ENCODE assay signal across 17 cellular contexts in the genomic region with DNA sequence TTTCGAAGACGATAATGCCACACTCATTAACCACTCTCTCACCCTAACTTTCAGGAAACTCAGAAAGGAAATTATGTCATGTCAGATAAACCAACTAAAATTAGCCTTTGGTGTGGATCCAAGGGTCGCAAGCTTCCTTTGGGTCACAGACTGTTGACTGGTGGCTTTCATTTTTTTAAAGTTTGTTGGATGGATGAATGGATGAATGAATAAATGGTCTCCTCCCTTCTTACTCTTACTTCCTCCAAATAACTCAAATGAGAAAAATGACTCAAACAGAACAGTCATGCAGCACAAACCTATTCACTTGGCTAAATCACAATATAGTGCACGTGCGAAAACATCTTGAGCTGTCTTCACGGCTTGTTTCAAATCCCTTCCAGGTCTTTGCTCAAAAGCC.
DNase-seq lines count a peak whose midpoint lies in the region; ATAC-seq, FAIRE-seq and TF ChIP-seq lines count a peak whose summit lies in the region.
"Had no signal": no experiment of that assay in that cellular context is flagged by ENCODE, and none has a peak within 500 bp of the region (broad histone marks: within the 10 kb centered on the region; RNA-seq: fewer than 3 reads in every experiment).

No MANE protein-coding gene starts in this region.

- no peaks in the 10 kb centered on the region for H3K79me2 ChIP-seq in OCI-LY7 (ENCODE audit: insufficient read depth, low read depth, low read length)

- ATAC-seq in heart left ventricle = peak in 3 of 4 donors; percentile 35 to 76 (median 70)
- no peak for ATAC-seq in Right ventricle myocardium superior (ENCODE audit: poor library complexity)
- no peak for ATAC-seq in HG03460 (IDR thresholded peaks at IDR 0.05; ENCODE audit: unreplicated experiment)
- ATAC-seq: CD8-positive, alpha-beta T cell; effector memory CD8-positive, alpha-beta T cell; upper lobe of right lung had no signal

- H3K9me3 ChIP-seq in heart left ventricle (no peaks in the 10 kb centered on the region), ascending aorta (no peaks in the 10 kb centered on the region), kidney (ENCODE audit: control insufficient read depth in 1 of 2, low read length in 2 of 2) (no peaks in the 10 kb centered on the region), transverse colon (no peaks in the 10 kb centered on the region), OCI-LY7 (ENCODE audit: low read length) (no peaks in the 10 kb centered on the region)
- H3K9me3 ChIP-seq: prostate gland, upper lobe of right lung had no signal

- intact Hi-C loops in heart left ventricle (cut with DNase I) (no loop called here), Right ventricle myocardium superior (cut with DNase I) (no loop called here), ascending aorta (cut with DNase I) (no loop called here), kidney (cut with DNase I) (no loop called here), transverse colon (cut with DNase I; ENCODE audit: low total_unique reads) (no loop called here), OCI-LY7 (cut with micrococcal nuclease; ENCODE audit: unreplicated experiment) (no loop called here)

- H3K27me3 ChIP-seq in heart left ventricle = no peaks in the 10 kb centered on the region
- H3K27me3 ChIP-seq in ascending aorta = no peaks in the 10 kb centered on the region
- no peaks in the 10 kb centered on the region for H3K27me3 ChIP-seq in transverse colon
- H3K27me3 ChIP-seq: upper lobe of right lung had no signal

- no peak for TF ChIP-seq EP300 in transverse colon (IDR thresholded peaks at IDR 0.05; ENCODE audit: low read depth)

- no peaks in the 10 kb centered on the region for H4K20me1 ChIP-seq in OCI-LY7 (ENCODE audit: insufficient read depth, low read length)

- POLR2A ChIA-PET in OCI-LY7 (lab: Charles Lee) = no interaction called here

- no peak for TF ChIP-seq POLR2A in heart left ventricle (IDR thresholded peaks at IDR 0.05)
- TF ChIP-seq POLR2A in transverse colon (IDR thresholded peaks at IDR 0.05) = no peak

- DNase-seq in heart left ventricle (peak in 2 of 5 donors; percentile 56 to 61), Right ventricle myocardium superior (no peak), ascending aorta (ENCODE audit: low spot score in 2 of 2) (no peak), kidney (no peak), transverse colon (no peak), OCI-LY7 (ENCODE audit: low spot score) (no peak), NCI-H526 (lab: John Stamatoyannopoulos, UW) (no peak)
- DNase-seq: CD8-positive, alpha-beta T cell; effector memory CD8-positive, alpha-beta T cell; NCI-H1092; NCI-H2171; stimulated activated CD4-positive, alpha-beta T cell treated with anti-CD3 and anti-CD28 coated beads, Interleukin-2, amount 100 ng/mL, for 24 hours; upper lobe of right lung had no signal

- no peak overlapping the region for H3K4me3 ChIP-seq in heart left ventricle
- no peak overlapping the region for H3K4me3 ChIP-seq in ascending aorta
- H3K4me3 ChIP-seq in kidney (ENCODE audit: low read length in 2 of 2) = no peak overlapping the region
- H3K4me3 ChIP-seq in transverse colon = no peak overlapping the region
- no peak overlapping the region for H3K4me3 ChIP-seq in OCI-LY7 (ENCODE audit: low read depth, low read length, poor library complexity, severe bottlenecking)
- H3K4me3 ChIP-seq: prostate gland, upper lobe of right lung had no signal

- peak; percentile 88 for FAIRE-seq in kidney (lab: Jason Lieb, UNC)
- FAIRE-seq: A204.1, keratinocyte had no signal

- TF ChIP-seq CTCF in heart left ventricle (IDR thresholded peaks at IDR 0.05) = no peak
- no peak for TF ChIP-seq CTCF in ascending aorta (IDR thresholded peaks at IDR 0.05)
- no peak for TF ChIP-seq CTCF in kidney (IDR thresholded peaks at IDR 0.05; ENCODE audit: borderline replicate concordance, extremely low read depth, insufficient read depth)
- no peak for TF ChIP-seq CTCF in transverse colon (IDR thresholded peaks at IDR 0.05)
- no peak for TF ChIP-seq CTCF in OCI-LY7 (conservative IDR thresholded peaks at IDR 0.05; ENCODE audit: low read length)

- H3K4me1 ChIP-seq in heart left ventricle (peaks cover 0 to 40% (median 20%) of the 10 kb centered on the region in 12 donors), ascending aorta (peaks cover 9 to 14% of the 10 kb centered on the region in 2 donors), kidney (ENCODE audit: control insufficient read depth in 1 of 2, insufficient read depth in 1 of 2, low read depth in 1 of 2, low read length in 2 of 2) (peaks cover 11 to 19% of the 10 kb centered on the region in 2 donors), transverse colon (peaks cover 0 to 21% (median 7%) of the 10 kb centered on the region in 4 donors), OCI-LY7 (ENCODE audit: insufficient read depth, low read length, poor library complexity, severe bottlenecking) (no peaks in the 10 kb centered on the region)
- H3K4me1 ChIP-seq: prostate gland had no signal

- H3K27ac ChIP-seq in heart left ventricle (peak overlapping the region in 6 of 12 donors; percentile 15 to 84 (median 35)), ascending aorta (peak overlapping the region; percentile 94 to 96), kidney (ENCODE audit: low read depth in 2 of 2, low read length in 2 of 2) (peak overlapping the region; percentile 52 to 71), transverse colon (peak overlapping the region; percentile 20 to 89 (median 52)), OCI-LY7 (ENCODE audit: low read depth, low read length, poor library complexity, severe bottlenecking) (no peak overlapping the region)
- H3K27ac ChIP-seq: prostate gland, upper lobe of right lung had no signal

- no peak overlapping the region for H3K4me2 ChIP-seq in OCI-LY7 (ENCODE audit: low read length)

- WGBS in heart left ventricle, 4 donors = 18 to 29% (median 24%) methylated on average over 6 of the region's 6 CpGs
- WGBS in transverse colon (ENCODE audit: low coverage in 1 of 2), 2 donors = 26 to 30% methylated on average over 4 to 6 of the region's 6 CpGs

- H3K9ac ChIP-seq in kidney (ENCODE audit: low read length in 2 of 2) = no peak overlapping the region

- no peaks in the 10 kb centered on the region for H3K9me2 ChIP-seq in OCI-LY7 (ENCODE audit: insufficient read depth, low read length)

- H3K36me3 ChIP-seq in heart left ventricle (peaks cover 0 to 6% (median 0%) of the 10 kb centered on the region in 9 donors), ascending aorta (peaks cover 62 to 74% of the 10 kb centered on the region in 2 donors), kidney (ENCODE audit: control insufficient read depth in 1 of 2, insufficient read depth in 2 of 2, low read length in 2 of 2) (peaks cover 10 to 32% of the 10 kb centered on the region in 2 donors), transverse colon (peaks cover 0 to 19% (median 3%) of the 10 kb centered on the region in 4 donors), OCI-LY7 (ENCODE audit: insufficient read depth, low read length) (no peaks in the 10 kb centered on the region)

- H2AFZ ChIP-seq in OCI-LY7 (ENCODE audit: low read length) = no peak overlapping the region

- CTCF ChIA-PET in OCI-LY7 (lab: Charles Lee; ENCODE audit: unreplicated experiment) = no interaction called here

- no TSS peak for BruUV-seq in OCI-LY7 (replicated peaks; lab: Mats Ljungman, UMichigan)

- in situ Hi-C loops in transverse colon (cut with MboI; ENCODE audit: low pct_ligation_motif_present in 1 of 4, low pct_unique_long_range_greater_than_20kb in 1 of 4, low sequenced_read_pairs in 3 of 4) = no loop called here

Comparison
In these comparisons a context has a peak if more than half of its experiments do, and no peak if none do; other contexts are left out.
1. ATAC-seq: peak in heart left ventricle (3 of 4); none in Right ventricle myocardium superior (single experiment) and HG03460 (single experiment).